ENCODE assay signal across 25 cellular contexts in the genomic region with DNA sequence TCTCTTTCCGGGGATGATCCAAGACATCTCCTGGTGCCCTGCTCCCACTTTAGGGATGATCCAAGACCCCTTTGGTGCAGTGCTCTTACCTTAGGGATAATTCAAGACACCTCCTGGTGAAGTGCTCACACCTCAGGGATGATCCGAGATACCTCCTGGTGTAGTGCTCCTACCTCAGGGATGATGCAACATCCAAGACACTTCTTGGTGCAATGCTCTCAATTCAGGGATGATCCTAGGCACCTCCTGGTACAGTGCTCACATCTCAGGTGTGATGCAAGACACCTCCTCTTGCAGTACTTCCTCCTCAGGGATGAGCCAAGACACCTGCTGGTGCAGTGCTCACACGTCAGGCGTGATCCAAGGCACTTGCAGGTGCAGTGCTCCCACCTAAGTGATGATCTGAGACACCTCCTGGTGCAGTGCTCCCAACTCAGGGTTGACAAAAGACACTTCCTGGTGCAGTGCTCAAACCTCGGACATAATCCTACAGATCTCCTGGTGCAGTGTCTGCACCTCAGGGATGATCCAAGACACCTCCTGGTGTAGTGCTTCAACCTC.
DNase-seq lines count a peak whose midpoint lies in the region; ATAC-seq, FAIRE-seq and TF ChIP-seq lines count a peak whose summit lies in the region.
"Had no signal": no experiment of that assay in that cellular context is flagged by ENCODE, and none has a peak within 500 bp of the region (broad histone marks: within the 10 kb centered on the region; RNA-seq: fewer than 3 reads in every experiment).

No MANE protein-coding gene starts in this region.

- TF ChIP-seq EP300 in HepG2 (IDR thresholded peaks at IDR 0.05; ENCODE audit: low read depth in 2 of 2, low read length in 2 of 2) (no peak), HepG2 (CRISPR knock-in tag; IDR thresholded peaks at IDR 0.05; ENCODE audit: borderline replicate concordance) (no peak), K562 (IDR thresholded peaks at IDR 0.05; ENCODE audit: low read length) (no peak)

- POLR2A ChIA-PET in HepG2 (lab: Yijun Ruan, JAX) (no interaction called here), K562 (lab: Yijun Ruan, JAX) (no interaction called here)

- H3K36me3 ChIP-seq in HepG2 (replicated peaks in 1 of 2; ENCODE audit: control insufficient read depth in 1 of 2, insufficient read depth in 2 of 2, low read length in 2 of 2) (no peaks in the 10 kb centered on the region), right lobe of liver (no peaks in the 10 kb centered on the region), K562 (ENCODE audit: control insufficient read depth, insufficient read depth, low read length) (no peaks in the 10 kb centered on the region)
- H3K36me3 ChIP-seq: BE2C, BLaER1 had no signal

- H3K9ac ChIP-seq in HepG2 (ENCODE audit: insufficient read depth, low read depth, low read length) (no peak overlapping the region), K562 (ENCODE audit: insufficient read depth in 1 of 2, low read depth in 2 of 2, low read length in 2 of 2) (no peak overlapping the region)
- H3K9ac ChIP-seq: BLaER1 had no signal

- ATAC-seq in HepG2 (no peak), right lobe of liver (no peak), K562 (no peak)
- ATAC-seq: GM12878 had no signal

- TF ChIP-seq POLR2A in HepG2 (IDR thresholded peaks at IDR 0.05; ENCODE audit: insufficient read depth in 1 of 2, low read depth in 2 of 2, low read length in 2 of 2) (no peak), right lobe of liver (IDR thresholded peaks at IDR 0.05) (no peak), K562 (conservative IDR thresholded peaks at IDR 0.05) (no peak)

- H4K20me1 ChIP-seq in HepG2 (ENCODE audit: insufficient read depth, low read length) (no peaks in the 10 kb centered on the region), K562 (replicated peaks; ENCODE audit: control insufficient read depth, insufficient read depth, low read length) (no peaks in the 10 kb centered on the region)
- H4K20me1 ChIP-seq: BLaER1 had no signal

- no peaks in the 10 kb centered on the region for H3K4me1 ChIP-seq in HepG2 (ENCODE audit: insufficient read depth, low read length)
- H3K4me1 ChIP-seq in right lobe of liver = no peaks in the 10 kb centered on the region
- no peaks in the 10 kb centered on the region for H3K4me1 ChIP-seq in K562 (replicated peaks in 1 of 2; ENCODE audit: control insufficient read depth in 2 of 2, insufficient read depth in 2 of 2, low read length in 2 of 2)
- H3K4me1 ChIP-seq: BE2C, BLaER1 had no signal

- H3K9me1 ChIP-seq in K562 (ENCODE audit: control insufficient read depth, insufficient read depth, low read length) = no peaks in the 10 kb centered on the region

- in situ Hi-C loops in HepG2 (cut with HindIII; ENCODE audit: extremely low pct_ligation_motif_present, low pct_unique_long_range_greater_than_20kb) = no loop called here
- in situ Hi-C loops in K562 (cut with MboI) = no loop called here

- H2AFZ ChIP-seq in HepG2 (ENCODE audit: low read length) (no peak overlapping the region), K562 (ENCODE audit: low read depth, low read length) (no peak overlapping the region)

- 53% methylated on average over 3 of the region's 5 CpGs for WGBS in HepG2 (ENCODE audit: low lambda C conversion rate)
- WGBS in right lobe of liver (ENCODE audit: insufficient coverage, low coverage, low lambda C conversion rate, missing lambda C conversion rate) = 88% methylated on average over 4 of the region's 5 CpGs
- 0% methylated on average over 4 of the region's 5 CpGs for WGBS in K562 (ENCODE audit: insufficient coverage, low coverage, missing lambda C conversion rate)

- no peak for TF ChIP-seq CTCF in HepG2 (CRISPR knock-in tag; IDR thresholded peaks at IDR 0.05)
- no peak for TF ChIP-seq CTCF in right lobe of liver (IDR thresholded peaks at IDR 0.05)
- TF ChIP-seq CTCF in K562 (IDR thresholded peaks at IDR 0.05 in 2 of 3, conservative IDR thresholded peaks at IDR 0.05 in 1 of 3; ENCODE audit: insufficient read depth in 2 of 3, low read depth in 1 of 3, low read length in 3 of 3) = no peak

- FAIRE-seq in HepG2 (lab: Jason Lieb, UNC) (no peak), K562 (lab: Jason Lieb, UNC) (no peak), urothelium cell line (lab: Jason Lieb, UNC) (peak; percentile 72)
- FAIRE-seq: GM12878, GM12892, GM18507 had no signal

- TF ChIP-seq RAD21 in HepG2 (CRISPR knock-in tag; IDR thresholded peaks at IDR 0.05) (no peak), K562 (CRISPR knock-in tag; conservative IDR thresholded peaks at IDR 0.05 in 1 of 2, IDR thresholded peaks at IDR 0.05 in 1 of 2) (no peak)

- intact Hi-C loops in HepG2 (cut with micrococcal nuclease; ENCODE audit: unreplicated experiment) (no loop called here), right lobe of liver (cut with DNase I) (no loop called here), K562 (cut with micrococcal nuclease) (no loop called here)

- BruUV-seq in HepG2 (replicated peaks; lab: Mats Ljungman, UMichigan) (no TSS peak), K562 (replicated peaks; lab: Mats Ljungman, UMichigan) (no TSS peak)

- no peaks in the 10 kb centered on the region; a peak in 1 of 5 replicates for H3K27me3 ChIP-seq in HepG2 (ENCODE audit: control insufficient read depth in 1 of 2, insufficient read depth in 2 of 2, low read length in 2 of 2)
- no peaks in the 10 kb centered on the region for H3K27me3 ChIP-seq in right lobe of liver
- H3K27me3 ChIP-seq in K562 (ENCODE audit: control insufficient read depth in 2 of 2, insufficient read depth in 2 of 2, low read length in 2 of 2) = no peaks in the 10 kb centered on the region
- H3K27me3 ChIP-seq: BE2C, BLaER1 had no signal

- CTCF ChIA-PET in HepG2 (lab: Yijun Ruan, JAX; ENCODE audit: low intra/inter-chr PET ratio, low total read pairs) (no interaction called here), K562 (lab: Yijun Ruan, JAX; ENCODE audit: low intra/inter-chr PET ratio) (no interaction called here)

- DNase-seq in HepG2 (ENCODE audit: low spot score) = no peak
- no peak for DNase-seq in right lobe of liver
- no peak for DNase-seq in K562 (ENCODE audit: extremely low read depth in 1 of 4, low spot score in 3 of 4)
- no peak for DNase-seq in urothelium cell line (ENCODE audit: low spot score)
- DNase-seq in NCI-H524 treated with DMSO at 0.1 percent for 48 hours (lab: John Stamatoyannopoulos, UW) = no peak
- DNase-seq in activated CD4-positive, alpha-beta T cell treated with anti-CD3 and anti-CD28 coated beads, Interleukin-2, amount 50 U/mL, for 48 hours = no peak
- DNase-seq: ACHN; BE2C; C1 segment of cervical spinal cord; CD4-positive, alpha-beta memory T cell; CD4-positive, CD25-positive, alpha-beta regulatory T cell; CD8-positive, alpha-beta memory T cell; COR-L47; DMS 273 treated with DMSO at 0.1 percent for 48 hours; DMS153; DMS53; DMS79; DND-41; EL; GDM1 had no signal

- H3K79me2 ChIP-seq in HepG2 (ENCODE audit: insufficient read depth, low read length) (no peaks in the 10 kb centered on the region), K562 (ENCODE audit: control insufficient read depth, insufficient read depth, low read length) (no peaks in the 10 kb centered on the region)

- H3K9me3 ChIP-seq in HepG2 (ENCODE audit: low read length) (no peaks in the 10 kb centered on the region), right lobe of liver (peaks cover 0 to 11% (median 0%) of the 10 kb centered on the region in 4 donors), K562 (replicated peaks; ENCODE audit: control insufficient read depth, insufficient read depth, low read depth, low read length) (no peaks in the 10 kb centered on the region)
- H3K9me3 ChIP-seq: BE2C had no signal

- H3K27ac ChIP-seq in HepG2 (ENCODE audit: extremely low read length, insufficient read depth, low read length) (no peak overlapping the region), right lobe of liver (no peak overlapping the region), K562 (ENCODE audit: extremely low read depth, low read depth, low read length) (no peak overlapping the region)
- H3K27ac ChIP-seq: 22Rv1, BLaER1 had no signal

- H3K4me2 ChIP-seq in HepG2 (ENCODE audit: low read depth, low read length) (no peak overlapping the region), K562 (ENCODE audit: insufficient read depth, low read length) (no peak overlapping the region)
- H3K4me2 ChIP-seq: BLaER1 had no signal

- H3K4me3 ChIP-seq in HepG2 (replicated peaks in 1 of 3; ENCODE audit: insufficient read depth in 1 of 3, low read depth in 2 of 3, low read length in 3 of 3) (no peak overlapping the region), right lobe of liver (no peak overlapping the region), K562 (no peak overlapping the region)
- H3K4me3 ChIP-seq: BLaER1, GM12878 had no signal

TF ChIP-seq in HepG2, 621 proteins besides CTCF, POLR2A, EP300 and RAD21:
- TF ChIP-seq TRIM24 (CRISPR knock-in tag; IDR thresholded peaks at IDR 0.05) (no peak), ZNF263 (CRISPR knock-in tag; IDR thresholded peaks at IDR 0.05) (peak; percentile 62; the same call in 1 of the 2 replicates), ZSCAN9 (CRISPR knock-in tag; IDR thresholded peaks at IDR 0.05; ENCODE audit: borderline replicate concordance) (no peak), ATF7 (IDR thresholded peaks at IDR 0.05) (peak; percentile 51), ATF7 (CRISPR knock-in tag; IDR thresholded peaks at IDR 0.05) (no peak), HMG20B (CRISPR knock-in tag; conservative IDR thresholded peaks at IDR 0.05) (no peak), NCOA5 (CRISPR knock-in tag; IDR thresholded peaks at IDR 0.05) (no peak), KDM4B (CRISPR knock-in tag; IDR thresholded peaks at IDR 0.05) (no peak), ZEB1 (IDR thresholded peaks at IDR 0.05; ENCODE audit: insufficient replicate concordance, low read depth) (no peak), CEBPB (IDR thresholded peaks at IDR 0.05; ENCODE audit: borderline replicate concordance, low read depth, low read length) (peak; percentile 56; the same call in 1 of the 2 replicates)

TF ChIP-seq in K562, 482 proteins besides CTCF, POLR2A, EP300 and RAD21 (continues in another document):
- TF ChIP-seq, protein P1, sequence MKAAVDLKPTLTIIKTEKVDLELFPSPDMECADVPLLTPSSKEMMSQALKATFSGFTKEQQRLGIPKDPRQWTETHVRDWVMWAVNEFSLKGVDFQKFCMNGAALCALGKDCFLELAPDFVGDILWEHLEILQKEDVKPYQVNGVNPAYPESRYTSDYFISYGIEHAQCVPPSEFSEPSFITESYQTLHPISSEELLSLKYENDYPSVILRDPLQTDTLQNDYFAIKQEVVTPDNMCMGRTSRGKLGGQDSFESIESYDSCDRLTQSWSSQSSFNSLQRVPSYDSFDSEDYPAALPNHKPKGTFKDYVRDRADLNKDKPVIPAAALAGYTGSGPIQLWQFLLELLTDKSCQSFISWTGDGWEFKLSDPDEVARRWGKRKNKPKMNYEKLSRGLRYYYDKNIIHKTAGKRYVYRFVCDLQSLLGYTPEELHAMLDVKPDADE (conservative IDR thresholded peaks at IDR 0.05; ENCODE audit: control insufficient read depth, low read depth, low read length) = no peak
- TF ChIP-seq CBFA2T3 (IDR thresholded peaks at IDR 0.05) (no peak), SMAD2 (IDR thresholded peaks at IDR 0.05; ENCODE audit: low read depth, low read length) (no peak), ZNF778 (CRISPR knock-in tag; IDR thresholded peaks at IDR 0.05) (no peak), RNF2 (IDR thresholded peaks at IDR 0.05) (no peak), ZNF175 (CRISPR knock-in tag; IDR thresholded peaks at IDR 0.05; ENCODE audit: low read depth) (no peak), SIRT6 (IDR thresholded peaks at IDR 0.05; ENCODE audit: low read depth, low read length) (no peak)
